Comparison of ENCODE assay signal across 10 cellular contexts in genomic region chr9:4235951-4236804, GRCh38.
DNase-seq lines count a peak whose midpoint lies in the region; ATAC-seq, FAIRE-seq and TF ChIP-seq lines count a peak whose summit lies in the region.
"Had no signal": no experiment of that assay in that cellular context is flagged by ENCODE, and none has a peak within 500 bp of the region (broad histone marks: within the 10 kb centered on the region; RNA-seq: fewer than 3 reads in every experiment).

No MANE protein-coding gene starts in this region.

- no peak overlapping the region for H3K27ac ChIP-seq in endothelial cell of umbilical vein (ENCODE audit: insufficient read depth, low read depth, low read length)
- no peak overlapping the region for H3K27ac ChIP-seq in neuronal stem cell (replicated peaks; ENCODE audit: low read length)

- no peaks in the 10 kb centered on the region for H3K79me1 ChIP-seq in neuronal stem cell (ENCODE audit: low read depth, low read length)

- no peaks in the 10 kb centered on the region for H3K9me3 Mint-ChIP-seq in T-cell

- WGBS in neuronal stem cell (ENCODE audit: extremely low coverage in 2 of 2, insufficient read length in 2 of 2, insufficient replicate concordance in 1 of 2), 2 donors: no CpG with 5 or more reads among the region's 5 CpGs

- no peaks in the 10 kb centered on the region for H3K9me1 ChIP-seq in endothelial cell of umbilical vein (replicated peaks; ENCODE audit: control insufficient read depth, extremely low read depth, insufficient read depth, low read length)

- H3K4me1 Mint-ChIP-seq in T-cell: peaks cover 24 to 34% (median 29%) of the 10 kb centered on the region in 3 donors

- H3K4me2 ChIP-seq in endothelial cell of umbilical vein (ENCODE audit: insufficient read depth, low read length) (no peak overlapping the region), neuronal stem cell (ENCODE audit: insufficient read depth, low read length, poor library complexity, severe bottlenecking) (no peak overlapping the region)

- H2BK120ac ChIP-seq in neuronal stem cell (ENCODE audit: low read depth, low read length): no peak overlapping the region

- BruUV-seq in endothelial cell of umbilical vein (replicated peaks; lab: Mats Ljungman, UMichigan): no TSS peak

- H3K9ac ChIP-seq in endothelial cell of umbilical vein (replicated peaks; ENCODE audit: extremely low read depth, insufficient read depth, low read length) (no peak overlapping the region), neuronal stem cell (ENCODE audit: low read depth, low read length, poor library complexity) (no peak overlapping the region)

- no peak for TF ChIP-seq POLR2A in endothelial cell of umbilical vein (IDR thresholded peaks at IDR 0.05; ENCODE audit: low read depth, low read length)

- no peak overlapping the region for H3K18ac ChIP-seq in neuronal stem cell (ENCODE audit: low read length)

- H2AFZ ChIP-seq in endothelial cell of umbilical vein (ENCODE audit: low read depth, low read length): no peak overlapping the region
- H2AFZ ChIP-seq in neuronal stem cell (ENCODE audit: low read length): peak overlapping the region; percentile 56

- dilution Hi-C loops in endothelial cell of umbilical vein (cut with MboI; ENCODE audit: extremely low pct_ligation_motif_present, low sequenced_read_pairs): no loop called here

- DNase-seq in GM10248 (ENCODE audit: extremely low spot score) (peak; percentile 34), NCI-H774 (lab: John Stamatoyannopoulos, UW) (peak; percentile 23), endothelial cell of umbilical vein (ENCODE audit: low read depth, low spot score) (no peak), neuronal stem cell (ENCODE audit: low spot score) (no peak), NCI-H82 (lab: John Stamatoyannopoulos, UW) (no peak), NCI-H2196 treated with DMSO at 0.1 percent for 48 hours (lab: John Stamatoyannopoulos, UW; ENCODE audit: unreplicated experiment) (no peak), T-cell (no peak), GM19238 (ENCODE audit: insufficient read length, low spot score) (no peak)
- DNase-seq: posterior cingulate gyrus had no signal

- H3K36me3 ChIP-seq in endothelial cell of umbilical vein (ENCODE audit: control insufficient read depth in 2 of 2, extremely low read depth in 1 of 2, insufficient read depth in 2 of 2, low read length in 2 of 2) (no peaks in the 10 kb centered on the region), neuronal stem cell (replicated peaks in 1 of 2; ENCODE audit: control insufficient read depth in 2 of 2, insufficient read depth in 2 of 2, low read length in 2 of 2) (peaks cover 0 to 4% of the 10 kb centered on the region in 2 donors)

- no peaks in the 10 kb centered on the region for H4K20me1 ChIP-seq in endothelial cell of umbilical vein (replicated peaks; ENCODE audit: control insufficient read depth, extremely low read depth, insufficient read depth, low read length)

- no peak overlapping the region for H2BK15ac ChIP-seq in neuronal stem cell (ENCODE audit: low read length)

- H3K4me1 ChIP-seq in endothelial cell of umbilical vein (ENCODE audit: control insufficient read depth, extremely low read depth, insufficient read depth, low read length): peaks cover 9% of the 10 kb centered on the region
- H3K4me1 ChIP-seq in neuronal stem cell (ENCODE audit: control insufficient read depth in 2 of 2, insufficient read depth in 1 of 2, low read depth in 1 of 2, low read length in 2 of 2): peaks cover 4 to 5% of the 10 kb centered on the region in 2 donors

- no peaks in the 10 kb centered on the region for H3K9me3 ChIP-seq in endothelial cell of umbilical vein (replicated peaks; ENCODE audit: control insufficient read depth, insufficient read depth, low read length)
- peaks cover 5 to 13% of the 10 kb centered on the region in 2 donors for H3K9me3 ChIP-seq in neuronal stem cell (replicated peaks in 1 of 2; ENCODE audit: control insufficient read depth in 2 of 2, insufficient read depth in 1 of 2, low read depth in 1 of 2, low read length in 2 of 2)

- no peak overlapping the region for H2AK5ac ChIP-seq in neuronal stem cell (ENCODE audit: low read depth, low read length)

- no peaks in the 10 kb centered on the region for H3K36me3 Mint-ChIP-seq in T-cell

- no peak overlapping the region for H2BK12ac ChIP-seq in neuronal stem cell (ENCODE audit: low read length)

- H3K14ac ChIP-seq in neuronal stem cell (ENCODE audit: low read length): no peak overlapping the region

- FAIRE-seq in endothelial cell of umbilical vein (lab: Jason Lieb, UNC): peak; percentile 15

- H3K79me2 ChIP-seq in endothelial cell of umbilical vein (ENCODE audit: control insufficient read depth, insufficient read depth, low read length): no peaks in the 10 kb centered on the region

- peak overlapping the region in 1 of 2 donors; percentile 31 for H3K27ac Mint-ChIP-seq in T-cell
- H3K27ac Mint-ChIP-seq: T-helper 1 cell treated with Interleukin-12 subunit alpha and Interleukin-12 subunit beta and Interleukin-4 antibody, amounts not matched to agents 30 μg/mL and 1 μg/mL, for 36 hours had no signal

- H3K4me3 Mint-ChIP-seq in T-cell: no peak overlapping the region
- H3K4me3 Mint-ChIP-seq: T-helper 1 cell treated with Interleukin-12 subunit alpha and Interleukin-12 subunit beta and Interleukin-4 antibody, amounts not matched to agents 30 μg/mL and 1 μg/mL, for 36 hours had no signal

- H3K4me3 ChIP-seq in endothelial cell of umbilical vein (replicated peaks in 1 of 3; ENCODE audit: insufficient read depth in 1 of 3, low read depth in 1 of 3, low read length in 3 of 3): no peak overlapping the region
- no peak overlapping the region for H3K4me3 ChIP-seq in neuronal stem cell (ENCODE audit: low read length in 2 of 2)

- intact Hi-C loops in endothelial cell of umbilical vein (cut with micrococcal nuclease): loop anchor here (2.0 kb wide), 1 partner anchor 63 kb away; no protein-coding TSS in a partner anchor

- H4K8ac ChIP-seq in neuronal stem cell (ENCODE audit: low read depth, low read length): no peak overlapping the region

- no peak overlapping the region for H2BK5ac ChIP-seq in neuronal stem cell (ENCODE audit: low read length)

- TF ChIP-seq CTCF in GM10248 (IDR thresholded peaks at IDR 0.05; ENCODE audit: control extremely low read depth, extremely low read depth, low read depth, missing control alignments) (no peak), endothelial cell of umbilical vein (IDR thresholded peaks at IDR 0.05; ENCODE audit: extremely low read depth in 1 of 2, insufficient read depth in 1 of 2, low read depth in 1 of 2, low read length in 2 of 2) (no peak)

- CTCF ChIA-PET in GM10248 (lab: Yijun Ruan, JAX): interaction anchor here (3.1 kb wide), 1 partner anchor 9 kb away, joined by 9 read pairs; no protein-coding TSS in a partner anchor
- CTCF ChIA-PET in endothelial cell of umbilical vein (lab: Charles Lee): interaction anchor here (0.6 to 0.8 kb wide), 4 partner anchors 28 to 1376 kb away, joined by 3 to 5 read pairs (median 3); no protein-coding TSS in a partner anchor
- CTCF ChIA-PET in T-cell (lab: Charles Lee): no interaction called here

- POLR2A ChIA-PET in GM10248 (lab: Yijun Ruan, JAX) (no interaction called here), endothelial cell of umbilical vein (lab: Charles Lee) (no interaction called here), T-cell (lab: Charles Lee) (interaction anchor here in 1 of 2 donors (0.7 kb wide), 1 partner anchor 79 kb away, joined by 3 read pairs; no protein-coding TSS in a partner anchor)

- no peak for ATAC-seq in T-cell (replicated peaks in 1 of 4)

- no peak overlapping the region for H3K4ac ChIP-seq in neuronal stem cell (ENCODE audit: low read length)

- no peak overlapping the region for H4K91ac ChIP-seq in neuronal stem cell (ENCODE audit: low read depth, low read length, poor library complexity)

- H3K27me3 ChIP-seq in endothelial cell of umbilical vein (ENCODE audit: control insufficient read depth in 2 of 2, insufficient read depth in 2 of 2, low read length in 2 of 2) (peaks cover 0 to 2% of the 10 kb centered on the region in 2 experiments), neuronal stem cell (ENCODE audit: control insufficient read depth in 3 of 3, insufficient read depth in 3 of 3, low read depth in 1 of 3, low read length in 3 of 3) (no peaks in the 10 kb centered on the region)

- no peak overlapping the region for H3K23ac ChIP-seq in neuronal stem cell (ENCODE audit: low read depth, low read length, poor library complexity)

- H3K27me3 Mint-ChIP-seq in T-cell: no peaks in the 10 kb centered on the region

TF ChIP-seq in endothelial cell of umbilical vein, 7 proteins besides CTCF, POLR2A, EP300 and RAD21:
- TF ChIP-seq GATA2 (IDR thresholded peaks at IDR 0.05; ENCODE audit: insufficient read depth, insufficient read length, low read depth, low read length) (no peak), FOS (IDR thresholded peaks at IDR 0.05; ENCODE audit: borderline replicate concordance, insufficient read depth, low read length) (no peak), POLR2AphosphoS5 (IDR thresholded peaks at IDR 0.05; ENCODE audit: insufficient read depth, low read depth, low read length) (no peak), EZH2 (IDR thresholded peaks at IDR 0.05; ENCODE audit: borderline replicate concordance, low read depth, low read length, severe bottlenecking) (no peak), MAX (IDR thresholded peaks at IDR 0.05; ENCODE audit: insufficient read depth, insufficient read length) (no peak), MYC (IDR thresholded peaks at IDR 0.05; ENCODE audit: low read depth, low read length) (no peak), JUN (IDR thresholded peaks at IDR 0.05; ENCODE audit: borderline replicate concordance, insufficient read depth, insufficient read length, low read depth) (no peak)
TF ChIP-seq in endothelial cell of umbilical vein: peak in this region for 0.

Comparison
In these comparisons a context has a peak if more than half of its experiments do, and no peak if none do; other contexts are left out.
1. DNase-seq: peak in GM10248 (single experiment) and NCI-H774 (single experiment); none in endothelial cell of umbilical vein (single experiment), neuronal stem cell (single experiment), NCI-H82 (single experiment), NCI-H2196 treated with DMSO at 0.1 percent for 48 hours (single experiment), T-cell (0 of 34) and GM19238 (single experiment).
2. CTCF ChIA-PET loops: an anchor here in GM10248 (3.1 kb wide) and endothelial cell of umbilical vein (0.6 to 0.8 kb wide); none called in T-cell.